Comparison of ENCODE assay signal across 10 cellular contexts in the genomic region with DNA sequence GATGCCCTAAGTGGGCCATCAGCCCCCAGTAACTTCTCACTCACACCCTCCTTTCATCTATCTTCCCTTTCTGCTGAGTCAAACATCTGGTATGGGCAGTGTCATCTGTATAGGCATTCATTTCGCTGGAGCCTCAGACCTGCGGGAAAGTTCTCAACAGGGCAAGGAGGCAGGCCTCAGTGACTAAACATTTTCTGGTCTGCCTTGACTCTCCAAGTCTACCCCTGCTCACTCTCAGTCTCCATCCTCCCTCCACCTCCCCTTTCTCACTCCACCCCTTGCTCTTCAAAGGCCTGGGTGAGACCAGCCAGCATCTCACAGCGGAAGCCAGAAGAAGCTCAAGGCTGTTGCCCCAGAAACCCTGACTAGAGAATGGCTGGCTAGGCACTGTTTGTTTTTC.
DNase-seq lines count a peak whose midpoint lies in the region; ATAC-seq, FAIRE-seq and TF ChIP-seq lines count a peak whose summit lies in the region.
"Had no signal": no experiment of that assay in that cellular context is flagged by ENCODE, and none has a peak within 500 bp of the region (broad histone marks: within the 10 kb centered on the region; RNA-seq: fewer than 3 reads in every experiment).

No MANE protein-coding gene starts in this region.

- TF ChIP-seq EP300 in H1 (IDR thresholded peaks at IDR 0.05; ENCODE audit: borderline replicate concordance in 1 of 2, low read depth in 2 of 2, low read length in 2 of 2), result no peak

- H3K4me2 ChIP-seq in H1 (ENCODE audit: insufficient read depth in 1 of 2, low read depth in 2 of 2, low read length in 2 of 2) (peak overlapping the region; percentile 77 to 98), neuronal stem cell (ENCODE audit: insufficient read depth, low read length, poor library complexity, severe bottlenecking) (peak overlapping the region; percentile 69)

- no peaks in the 10 kb centered on the region for H3K27me3 ChIP-seq in H1 (replicated peaks in 1 of 4; ENCODE audit: control insufficient read depth in 3 of 4, extremely low read depth in 1 of 4, insufficient read depth in 3 of 4, low read length in 3 of 4)
- H3K27me3 ChIP-seq in neuronal stem cell (ENCODE audit: control insufficient read depth in 3 of 3, insufficient read depth in 3 of 3, low read depth in 1 of 3, low read length in 3 of 3), result no peaks in the 10 kb centered on the region

- H3K9ac ChIP-seq in H1 (replicated peaks in 1 of 4; ENCODE audit: extremely low read depth in 1 of 4, low read depth in 3 of 4, low read length in 3 of 4) (no peak overlapping the region), neuronal stem cell (ENCODE audit: low read depth, low read length, poor library complexity) (no peak overlapping the region)

- no peak overlapping the region for H3K56ac ChIP-seq in H1 (replicated peaks; ENCODE audit: insufficient read length, low read depth, low read length)

- CTCF ChIA-PET in H1 (lab: Charles Lee; ENCODE audit: partially characterized antibody), result interaction anchor here (0.6 to 7.1 kb wide), 18 partner anchors 9 to 210 kb away, joined by 3 to 71 read pairs (median 8); no protein-coding TSS in a partner anchor

- H3K79me1 ChIP-seq in H1 (ENCODE audit: low read depth, low read length) (no peaks in the 10 kb centered on the region; the same call in 1 of the 2 replicates), neuronal stem cell (ENCODE audit: low read depth, low read length) (no peaks in the 10 kb centered on the region)

- H3K23ac ChIP-seq in H1 (ENCODE audit: insufficient read length), result no peak overlapping the region
- H3K23ac ChIP-seq in neuronal stem cell (ENCODE audit: low read depth, low read length, poor library complexity), result no peak overlapping the region

- no peak overlapping the region for H4K5ac ChIP-seq in H1 (ENCODE audit: insufficient read length, low read depth, low read length)

- FAIRE-seq in H1 (lab: Jason Lieb, UNC), result no peak

- H3K9me3 ChIP-seq in H1 (ENCODE audit: insufficient read depth in 2 of 2, low read depth in 1 of 2, low read length in 1 of 2) (no peaks in the 10 kb centered on the region), neuronal stem cell (replicated peaks in 1 of 2; ENCODE audit: control insufficient read depth in 2 of 2, insufficient read depth in 1 of 2, low read depth in 1 of 2, low read length in 2 of 2) (no peaks in the 10 kb centered on the region)
- H3K9me3 ChIP-seq: HAP-1 had no signal

- H3K4me3 ChIP-seq in H1 (ENCODE audit: extremely low read depth in 1 of 4, insufficient read depth in 2 of 4, low read depth in 3 of 4, low read length in 4 of 4) (peak overlapping the region in 3 of 4 experiments; percentile 7 to 82 (median 81); a peak in 5 of 8 replicates), neuronal stem cell (ENCODE audit: low read length in 2 of 2) (peak overlapping the region in 1 of 2 donors; percentile 58)
- H3K4me3 ChIP-seq: HAP-1 had no signal

- H3K36me3 ChIP-seq in H1 (ENCODE audit: control insufficient read depth in 2 of 4, insufficient read depth in 4 of 4, low read length in 3 of 4) (no peaks in the 10 kb centered on the region), neuronal stem cell (replicated peaks in 1 of 2; ENCODE audit: control insufficient read depth in 2 of 2, insufficient read depth in 2 of 2, low read length in 2 of 2) (no peaks in the 10 kb centered on the region)
- H3K36me3 ChIP-seq: HAP-1 had no signal

- 49% methylated on average over 3 of the region's 3 CpGs; no CpG with 5 or more reads in 1 of the 2 experiments for WGBS in H1 (ENCODE audit: extremely low coverage in 1 of 2, insufficient coverage in 1 of 2, insufficient read length in 1 of 2, insufficient replicate concordance in 2 of 2, low coverage in 1 of 2, low lambda C conversion rate in 2 of 2, missing lambda C conversion rate in 1 of 2), 2 experiments
- no CpG with 5 or more reads among the region's 3 CpGs for WGBS in neuronal stem cell (ENCODE audit: extremely low coverage in 2 of 2, insufficient read length in 2 of 2, insufficient replicate concordance in 1 of 2), 2 donors

- H3K79me2 ChIP-seq in H1 (ENCODE audit: control insufficient read depth in 1 of 2, insufficient read depth in 2 of 2, low read length in 2 of 2), result peaks cover 0 to 43% of the 10 kb centered on the region in 2 experiments; a peak in 2 of 4 replicates

- POLR2A ChIA-PET in H1 (lab: Charles Lee; ENCODE audit: partially characterized antibody), result interaction anchor here (0.6 to 2.9 kb wide), 8 partner anchors 8 to 212 kb away, joined by 3 to 15 read pairs (median 3); partner anchors contain the start of gene BEND6

- H3K18ac ChIP-seq in H1 (ENCODE audit: extremely low read depth, low read length) (no peak overlapping the region), neuronal stem cell (ENCODE audit: low read length) (peak overlapping the region; percentile 32)

- H4K8ac ChIP-seq in H1 (ENCODE audit: extremely low read depth, insufficient read depth, low read length), result no peak overlapping the region
- no peak overlapping the region for H4K8ac ChIP-seq in neuronal stem cell (ENCODE audit: low read depth, low read length)

- H3K14ac ChIP-seq in H1 (ENCODE audit: insufficient read length), result no peak overlapping the region
- H3K14ac ChIP-seq in neuronal stem cell (ENCODE audit: low read length), result no peak overlapping the region

- H3K27ac ChIP-seq in H1 (ENCODE audit: low read depth, low read length) (no peak overlapping the region), neuronal stem cell (replicated peaks; ENCODE audit: low read length) (no peak overlapping the region)

- no peak for TF ChIP-seq RAD21 in H1 (IDR thresholded peaks at IDR 0.05 in 1 of 2, conservative IDR thresholded peaks at IDR 0.05 in 1 of 2; ENCODE audit: low read depth in 2 of 2, low read length in 2 of 2)

- TF ChIP-seq CTCF in H1 (IDR thresholded peaks at IDR 0.05; ENCODE audit: control extremely low read depth in 1 of 3, insufficient read depth in 1 of 3, low read depth in 1 of 3, low read length in 3 of 3), result no peak

- TF ChIP-seq POLR2A in H1 (IDR thresholded peaks at IDR 0.05; ENCODE audit: control extremely low read depth in 1 of 2, low read depth in 2 of 2, low read length in 2 of 2), result no peak

- no peak overlapping the region; the same call in 1 of the 2 replicates for H2BK20ac ChIP-seq in H1 (ENCODE audit: low read length)

- H2BK5ac ChIP-seq in H1 (ENCODE audit: low read depth, low read length), result peak overlapping the region; percentile 54; the same call in 1 of the 2 replicates
- no peak overlapping the region for H2BK5ac ChIP-seq in neuronal stem cell (ENCODE audit: low read length)

- ATAC-seq in GM18517 (IDR thresholded peaks at IDR 0.05; ENCODE audit: unreplicated experiment), result no peak

- no peak overlapping the region; the same call in 1 of the 2 replicates for H2BK12ac ChIP-seq in H1 (ENCODE audit: low read depth, low read length)
- no peak overlapping the region for H2BK12ac ChIP-seq in neuronal stem cell (ENCODE audit: low read length)

- DNase-seq in C1 segment of cervical spinal cord (lab: John Stamatoyannopoulos, UW) (peak in 10 of 14 donors; percentile 28 to 67 (median 44)), M059J (ENCODE audit: low read depth) (peak; percentile 89), H1 (ENCODE audit: low read depth in 1 of 2, low spot score in 2 of 2) (no peak), neuronal stem cell (ENCODE audit: low spot score) (no peak), NCI-H446 (lab: John Stamatoyannopoulos, UW) (no peak), NCI-H345 (lab: John Stamatoyannopoulos, UW) (no peak), MV-4-11 (lab: John Stamatoyannopoulos, UW) (no peak)
- DNase-seq: Kasumi-1 had no signal

- H3K4ac ChIP-seq in H1 (replicated peaks; ENCODE audit: insufficient read length, low read depth, low read length), result no peak overlapping the region
- H3K4ac ChIP-seq in neuronal stem cell (ENCODE audit: low read length), result no peak overlapping the region

- peaks cover 5 to 18% (median 14%) of the 10 kb centered on the region in 4 experiments; a peak in 6 of 7 replicates for H3K4me1 ChIP-seq in H1 (replicated peaks in 1 of 4; ENCODE audit: control insufficient read depth in 3 of 4, insufficient read depth in 4 of 4, low read length in 3 of 4)
- H3K4me1 ChIP-seq in neuronal stem cell (ENCODE audit: control insufficient read depth in 2 of 2, insufficient read depth in 1 of 2, low read depth in 1 of 2, low read length in 2 of 2), result peaks cover 14 to 19% of the 10 kb centered on the region in 2 donors
- H3K4me1 ChIP-seq: HAP-1 had no signal

- H2BK15ac ChIP-seq in H1 (ENCODE audit: low read length), result no peak overlapping the region
- no peak overlapping the region for H2BK15ac ChIP-seq in neuronal stem cell (ENCODE audit: low read length)

- peaks cover 0 to 1% of the 10 kb centered on the region in 2 experiments for H4K20me1 ChIP-seq in H1 (replicated peaks in 1 of 2; ENCODE audit: control insufficient read depth in 1 of 2, insufficient read depth in 2 of 2, low read length in 2 of 2)

- H2BK120ac ChIP-seq in H1 (replicated peaks; ENCODE audit: low read depth, low read length) (no peak overlapping the region), neuronal stem cell (ENCODE audit: low read depth, low read length) (no peak overlapping the region)

- no peak overlapping the region for H2AFZ ChIP-seq in H1 (ENCODE audit: low read length)
- H2AFZ ChIP-seq in neuronal stem cell (ENCODE audit: low read length), result peak overlapping the region; percentile 89

- no peak overlapping the region for H4K91ac ChIP-seq in H1 (replicated peaks; ENCODE audit: insufficient read length, low read length)
- H4K91ac ChIP-seq in neuronal stem cell (ENCODE audit: low read depth, low read length, poor library complexity), result no peak overlapping the region

- peaks cover 11% of the 10 kb centered on the region for H3K23me2 ChIP-seq in H1 (ENCODE audit: low read depth, low read length)

- H2AK5ac ChIP-seq in H1 (ENCODE audit: low read depth, low read length) (no peak overlapping the region), neuronal stem cell (ENCODE audit: low read depth, low read length) (no peak overlapping the region)

TF ChIP-seq in H1, 55 proteins besides CTCF, POLR2A, EP300 and RAD21:
- TF ChIP-seq TCF12 (IDR thresholded peaks at IDR 0.05; ENCODE audit: low read depth, low read length) (no peak), YY1 (IDR thresholded peaks at IDR 0.05; ENCODE audit: low read depth, low read length) (0 out of 2 replicates have a peak, but pooled peaks have one; percentile 10), BACH1 (IDR thresholded peaks at IDR 0.05; ENCODE audit: low read length) (peak; percentile 61), CTBP2 (IDR thresholded peaks at IDR 0.05; ENCODE audit: borderline replicate concordance, insufficient read depth, insufficient read length, low read length) (peak; percentile 74), KDM4A (IDR thresholded peaks at IDR 0.05; ENCODE audit: low read depth, low read length, severe bottlenecking) (no peak), SIN3A (conservative IDR thresholded peaks at IDR 0.05 in 1 of 2, IDR thresholded peaks at IDR 0.05 in 1 of 2; ENCODE audit: low read depth in 1 of 2, low read length in 2 of 2) (no peak; a peak in 1 of 4 replicates)

Comparison
In these comparisons a context has a peak if more than half of its experiments do, and no peak if none do; other contexts are left out.
1. DNase-seq: peak in C1 segment of cervical spinal cord (10 of 14) and M059J (single experiment); none in H1 (0 of 2), neuronal stem cell (single experiment), NCI-H446 (0 of 2), NCI-H345 (single experiment) and MV-4-11 (single experiment).